ENCODE assay signal across 23 cellular contexts in the genomic region with DNA sequence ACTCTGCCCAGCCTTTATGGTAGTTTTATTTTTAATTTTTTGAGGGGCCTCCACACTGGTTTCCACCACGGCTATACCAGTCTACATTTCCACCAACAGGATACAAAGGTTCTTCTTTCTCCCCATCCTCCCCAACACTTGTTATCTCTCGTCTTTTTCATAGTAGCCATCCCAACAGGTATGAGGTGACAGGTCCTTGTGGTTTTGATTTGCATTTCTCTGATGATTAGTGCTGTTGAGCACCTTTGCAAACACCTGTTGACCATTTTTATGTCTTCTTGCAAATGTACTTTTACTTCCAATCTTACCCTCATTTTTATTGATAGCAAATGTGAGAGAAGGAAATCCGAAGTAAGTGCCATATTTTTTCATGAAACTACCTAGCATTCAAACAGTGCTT.
A peak's percentile ranks its signal among the peaks of the same experiment; 100 is the strongest.
DNase-seq lines count a peak whose midpoint lies in the region; ATAC-seq and TF ChIP-seq lines count a peak whose summit lies in the region.
"Had no signal": no experiment of that assay in that cellular context is flagged by ENCODE, and none has a peak within 500 bp of the region (broad histone marks: within the 10 kb centered on the region; RNA-seq: fewer than 3 reads in every experiment).

No MANE protein-coding gene starts in this region.

- TF ChIP-seq POLR2A in breast epithelium (IDR thresholded peaks at IDR 0.05), result no peak

- ATAC-seq in T-helper 17 cell (no peak), left ventricle myocardium superior (no peak)
- ATAC-seq: HepG2 had no signal

- no peak for DNase-seq in MCF 10A (ENCODE audit: unreplicated experiment)
- no peak for DNase-seq in breast epithelium (ENCODE audit: low spot score in 2 of 2)
- DNase-seq in T-helper 17 cell, result no peak
- no peak for DNase-seq in epithelial cell of prostate (ENCODE audit: low read depth, low spot score)
- DNase-seq in stimulated activated CD4-positive, alpha-beta T cell treated with anti-CD3 and anti-CD28 coated beads, Interleukin-4, amount 100 ng/mL, for 1 hour, result no peak
- no peak for DNase-seq in DMS 273 treated with DMSO at 0.1 percent for 48 hours (lab: John Stamatoyannopoulos, UW)
- no peak for DNase-seq in left ventricle myocardium superior
- DNase-seq: ACHN; CD4-positive, alpha-beta T cell; COR-L47; DMS79 treated with DMSO at 0.1 percent for 48 hours; H7; KG1; MV-4-11; NCI-H1105 treated with DMSO at 0.1 percent for 48 hours; NCI-H2029 treated with DMSO at 0.1 percent for 48 hours; NCI-H226; NCI-H510A treated with DMSO at 0.1 percent for 48 hours; NCI-H748 treated with DMSO at 0.1 percent for 48 hours; SJCRH30 had no signal

- H3K27ac ChIP-seq in breast epithelium, result no peak overlapping the region
- H3K27ac ChIP-seq in epithelial cell of prostate, result peak overlapping the region; percentile 100
- H3K27ac ChIP-seq: BLaER1, HL-60, SJCRH30 had no signal

- H3K4me3 ChIP-seq in breast epithelium, result no peak overlapping the region
- H3K4me3 ChIP-seq: BLaER1, SJCRH30 had no signal

- CTCF ChIA-PET in MCF 10A (lab: Yijun Ruan, JAX), result no interaction called here

- no peak overlapping the region for H3K4me3 Mint-ChIP-seq in MCF 10A (ENCODE audit: unreplicated experiment)
- peak overlapping the region; percentile 4 for H3K4me3 Mint-ChIP-seq in T-helper 17 cell
- H3K4me3 Mint-ChIP-seq: CD4-positive, alpha-beta T cell had no signal

- peaks cover 3 to 5% of the 10 kb centered on the region in 2 donors for H3K4me1 ChIP-seq in breast epithelium
- H3K4me1 ChIP-seq: BLaER1, SJCRH30 had no signal

- no peaks in the 10 kb centered on the region for H3K36me3 ChIP-seq in breast epithelium
- H3K36me3 ChIP-seq: BLaER1, SJCRH30 had no signal

- no peaks in the 10 kb centered on the region for H3K9me3 ChIP-seq in breast epithelium
- H3K9me3 ChIP-seq in T-helper 17 cell (ENCODE audit: control insufficient read depth, low read length, poor library complexity, severe bottlenecking), result no peaks in the 10 kb centered on the region
- H3K9me3 ChIP-seq: SJCRH30 had no signal

- BruUV-seq in MCF 10A (replicated peaks; lab: Mats Ljungman, UMichigan), result no TSS peak

- peaks cover 7% of the 10 kb centered on the region for H3K36me3 Mint-ChIP-seq in MCF 10A (ENCODE audit: insufficient read depth, unreplicated experiment)
- no peaks in the 10 kb centered on the region for H3K36me3 Mint-ChIP-seq in T-helper 17 cell (ENCODE audit: low read depth)

- H3K9me3 Mint-ChIP-seq in MCF 10A (ENCODE audit: unreplicated experiment), result no peaks in the 10 kb centered on the region
- H3K9me3 Mint-ChIP-seq: CD4-positive, alpha-beta T cell had no signal

- H3K27ac Mint-ChIP-seq in MCF 10A (ENCODE audit: low read depth, unreplicated experiment), result peak overlapping the region; percentile 98
- H3K27ac Mint-ChIP-seq in T-helper 17 cell, result no peak overlapping the region
- H3K27ac Mint-ChIP-seq: CD4-positive, alpha-beta T cell had no signal

- peaks cover 56% of the 10 kb centered on the region for H3K4me1 Mint-ChIP-seq in MCF 10A (ENCODE audit: insufficient read depth, unreplicated experiment)
- H3K4me1 Mint-ChIP-seq in T-helper 17 cell, result peaks cover 17% of the 10 kb centered on the region

- no peaks in the 10 kb centered on the region for H3K27me3 ChIP-seq in breast epithelium
- H3K27me3 ChIP-seq: BLaER1, SJCRH30 had no signal

- intact Hi-C loops in MCF 10A (cut with micrococcal nuclease) (no loop called here), breast epithelium (cut with DNase I; ENCODE audit: low total_unique reads) (no loop called here), left ventricle myocardium superior (cut with micrococcal nuclease) (no loop called here)

- POLR2A ChIA-PET in MCF 10A (lab: Yijun Ruan, JAX), result interaction anchor here (1.0 to 1.6 kb wide), 6 partner anchors 11 to 487 kb away, joined by 3 to 10 read pairs (median 4); a partner anchor contains a TSS

- no peak for TF ChIP-seq CTCF in MCF 10A (IDR thresholded peaks at IDR 0.05; ENCODE audit: unreplicated experiment)
- no peak for TF ChIP-seq CTCF in breast epithelium (IDR thresholded peaks at IDR 0.05)

- H3K27me3 Mint-ChIP-seq in MCF 10A (ENCODE audit: insufficient read depth, unreplicated experiment) (no peaks in the 10 kb centered on the region), T-helper 17 cell (peaks cover 5% of the 10 kb centered on the region)
- H3K27me3 Mint-ChIP-seq: CD4-positive, alpha-beta T cell had no signal
